Comparison of ENCODE assay signal across 18 cellular contexts in the genomic region with DNA sequence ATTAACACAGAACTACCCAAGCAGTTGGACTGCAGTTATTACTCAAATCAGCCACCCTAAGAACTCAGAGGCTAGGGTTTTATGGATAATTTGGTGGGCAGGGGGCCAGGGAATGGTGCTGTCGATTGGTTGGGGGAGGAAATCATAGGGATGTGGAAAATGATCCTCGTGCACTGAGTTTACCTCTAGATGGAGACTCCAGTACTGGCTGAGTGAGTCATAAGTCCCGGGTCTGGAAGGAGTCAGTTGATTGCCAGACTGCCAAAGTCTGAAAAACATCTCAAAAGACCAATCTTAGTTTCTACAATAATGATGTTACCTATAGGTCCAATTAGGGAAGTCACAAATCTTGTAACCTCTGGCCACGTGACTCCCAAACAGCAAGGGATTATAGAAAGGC.
DNase-seq lines count a peak whose midpoint lies in the region; ATAC-seq, FAIRE-seq and TF ChIP-seq lines count a peak whose summit lies in the region.
"Had no signal": no experiment of that assay in that cellular context is flagged by ENCODE, and none has a peak within 500 bp of the region (broad histone marks: within the 10 kb centered on the region; RNA-seq: fewer than 3 reads in every experiment).

No MANE protein-coding gene starts in this region.

- DNase-seq in SIG-M5 treated with dmso at 0.1 percent for 504 hours (lab: John Stamatoyannopoulos, UW; ENCODE audit: unreplicated experiment) (peak; percentile 79), SIG-M5 (lab: John Stamatoyannopoulos, UW) (no peak), adipocyte (ENCODE audit: low read depth) (peak; percentile 11), fibroblast of the aortic adventitia (ENCODE audit: low read depth) (peak; percentile 17), stromal cell of bone marrow (ENCODE audit: low read depth) (peak; percentile 33), amygdala (lab: John Stamatoyannopoulos, UW) (no peak), GM12891 (ENCODE audit: insufficient read length, low spot score) (no peak)
- DNase-seq: activated CD4-positive, alpha-beta memory T cell treated with anti-CD3 and anti-CD28 coated beads, Interleukin-2, amount 10 ng/mL, durations not matched to agents 7 days and 5 days; activated T-cell treated with anti-CD3 and anti-CD28 coated beads, Interleukin-2, amount 50 U/mL, for 1 hour; erythroblast; heart right ventricle; naive B cell; NCI-H187 treated with DMSO at 0.1 percent for 48 hours; NCI-H510A; T-cell had no signal

- ATAC-seq in HG03135 (IDR thresholded peaks at IDR 0.05; ENCODE audit: unreplicated experiment) = no peak
- ATAC-seq: heart right ventricle, T-cell had no signal

- peak; percentile 19 for TF ChIP-seq CTCF in fibroblast of the aortic adventitia (IDR thresholded peaks at IDR 0.05; ENCODE audit: insufficient read depth, low read length)

- H3K36me3 ChIP-seq in adipocyte (ENCODE audit: control insufficient read depth, insufficient read depth, low read length, severe bottlenecking) = no peaks in the 10 kb centered on the region
- H3K36me3 ChIP-seq: BLaER1 treated with 17β-estradiol and CSF1 and Interleukin-3, amounts not matched to agents 10 nM and 100 nM; heart right ventricle had no signal

- H3K4me1 ChIP-seq in adipocyte (ENCODE audit: control insufficient read depth, insufficient read depth, low read length) = no peaks in the 10 kb centered on the region
- H3K4me1 ChIP-seq: BLaER1 treated with 17β-estradiol and CSF1 and Interleukin-3, amounts not matched to agents 10 nM and 100 nM; heart right ventricle had no signal

- no peak overlapping the region for H3K9ac ChIP-seq in adipocyte (ENCODE audit: low read length)
- H3K9ac ChIP-seq: BLaER1 treated with 17β-estradiol and CSF1 and Interleukin-3, amounts not matched to agents 10 nM and 100 nM had no signal

- no peak for TF ChIP-seq POLR2A in GM12891 (IDR thresholded peaks at IDR 0.05; ENCODE audit: low read depth, low read length)

- H3K9me3 ChIP-seq in adipocyte (ENCODE audit: control insufficient read depth, low read length) = no peaks in the 10 kb centered on the region
- H3K9me3 ChIP-seq: BLaER1 treated with 17β-estradiol and CSF1 and Interleukin-3, amounts not matched to agents 10 nM and 100 nM had no signal

- no peaks in the 10 kb centered on the region for H3K27me3 ChIP-seq in adipocyte (replicated peaks; ENCODE audit: control insufficient read depth, insufficient read depth, low read length)
- H3K27me3 ChIP-seq: BLaER1 treated with 17β-estradiol and CSF1 and Interleukin-3, amounts not matched to agents 10 nM and 100 nM; heart right ventricle had no signal

- H3K4me3 ChIP-seq in adipocyte (ENCODE audit: low read length) = no peak overlapping the region
- H3K4me3 ChIP-seq in fibroblast of the aortic adventitia (ENCODE audit: low read depth, low read length) = no peak overlapping the region
- H3K4me3 ChIP-seq: BLaER1 treated with 17β-estradiol and CSF1 and Interleukin-3, amounts not matched to agents 10 nM and 100 nM; heart right ventricle had no signal

- no peak for FAIRE-seq in GM12891 (lab: Jason Lieb, UNC)
- FAIRE-seq: islet of Langerhans had no signal

TF ChIP-seq in GM12891, 5 proteins besides CTCF, POLR2A, EP300 and RAD21:
- TF ChIP-seq POLR2AphosphoS5 (IDR thresholded peaks at IDR 0.05; ENCODE audit: low read depth, low read length) (no peak), PAX5 (IDR thresholded peaks at IDR 0.05; ENCODE audit: insufficient read depth, low read length, severe bottlenecking) (no peak), POU2F2 (IDR thresholded peaks at IDR 0.05; ENCODE audit: low read depth, low read length) (no peak), SPI1 (IDR thresholded peaks at IDR 0.05; ENCODE audit: low read depth, low read length) (no peak), TAF1 (IDR thresholded peaks at IDR 0.05; ENCODE audit: low read depth, low read length) (no peak)

Comparison
In these comparisons a context has a peak if more than half of its experiments do, and no peak if none do; other contexts are left out.
1. DNase-seq: peak in SIG-M5 treated with dmso at 0.1 percent for 504 hours (single experiment), adipocyte (single experiment), fibroblast of the aortic adventitia (single experiment) and stromal cell of bone marrow (single experiment); none in SIG-M5 (single experiment), amygdala (0 of 56) and GM12891 (single experiment).